Comparison of ENCODE assay signal across 39 cellular contexts in the genomic region with DNA sequence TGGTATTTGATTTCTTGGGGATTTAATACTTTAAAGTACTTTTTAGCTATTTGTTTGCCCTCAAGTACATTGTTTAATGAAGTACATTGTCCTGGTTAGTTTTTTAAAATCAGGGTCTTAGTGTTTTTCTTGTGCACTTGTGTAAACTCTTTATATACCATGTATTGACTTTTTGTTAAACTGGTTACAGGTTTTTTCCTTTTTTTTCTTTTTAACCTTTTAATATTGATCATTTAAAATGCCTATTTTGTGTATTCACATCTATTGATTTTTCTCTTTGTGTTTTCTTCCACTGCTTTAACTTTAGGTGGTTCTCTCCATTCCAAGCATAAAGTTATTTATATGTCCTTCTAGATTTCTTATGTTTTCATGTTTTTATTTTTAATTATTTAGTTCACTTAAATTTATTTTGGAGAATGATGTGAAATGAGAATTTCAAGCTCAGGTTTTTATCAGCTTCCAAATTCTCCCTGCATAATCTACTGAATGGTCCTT.
"Had no signal": no experiment of that assay in that cellular context is flagged by ENCODE, and none has a peak within 500 bp of the region (broad histone marks: within the 10 kb centered on the region; RNA-seq: fewer than 3 reads in every experiment).

No MANE protein-coding gene starts in this region.

- FAIRE-seq: astrocyte, bronchial epithelial cell had no signal

- H3K27me3 ChIP-seq: ascending aorta, body of pancreas, brain microvascular endothelial cell, breast epithelium, cardiac muscle cell had no signal

- H3K27ac ChIP-seq: adrenal gland, ascending aorta, body of pancreas, brain microvascular endothelial cell, breast epithelium, cardiac muscle cell had no signal

- DNase-seq: activated effector memory CD4-positive, alpha-beta T cell treated with anti-CD3 and anti-CD28 coated beads, Interleukin-2, amount 50 U/mL, for 16 hours; activated effector memory CD4-positive, alpha-beta T cell treated with Interleukin-2 at 50 U/mL for 16 hours; activated gamma-delta T cell; activated gamma-delta T cell treated with Interleukin-2 at 50 U/mL for 16 hours; activated naive CD4-positive, alpha-beta T cell; activated naive CD4-positive, alpha-beta T cell treated with anti-CD3 and anti-CD28 coated beads for 36 hours; activated naive CD4-positive, alpha-beta T cell treated with anti-CD3 and anti-CD28 coated beads, Interleukin-2, amount 10 ng/mL, durations not matched to agents 7 days and 5 days; activated naive CD4-positive, alpha-beta T cell treated with anti-CD3 and anti-CD28 coated beads, Interleukin-2, amount 50 U/mL, for 16 hours; activated naive CD4-positive, alpha-beta T cell treated with Interleukin-2 at 50 U/mL for 16 hours; activated naive CD8-positive, alpha-beta T cell treated with anti-CD3 and anti-CD28 coated beads for 36 hours; activated naive CD8-positive, alpha-beta T cell treated with anti-CD3 and anti-CD28 coated beads, Interleukin-2, amount 10 ng/mL, durations not matched to agents 7 days and 5 days; activated naive CD8-positive, alpha-beta T cell treated with anti-CD3 and anti-CD28 coated beads, Interleukin-2, amount 50 U/mL, for 24 hours; activated T-cell treated with anti-CD3 and anti-CD28 coated beads, Interleukin-2, amount 50 U/mL, for 24 hours; activated T-cell treated with anti-CD3 and anti-CD28 coated beads, Interleukin-2, amount 50 U/mL, for 4 hours; activated T-cell treated with anti-CD3 and anti-CD28 coated beads, Interleukin-2, amount 50 U/mL, for 48 hours; activated T-cell treated with anti-CD3 and anti-CD28 coated beads, Interleukin-2, amount 50 U/mL, for 72 hours; adrenal gland; amniotic stem cell; amygdala; anterior cingulate cortex; aorta; body of pancreas; brain microvascular endothelial cell; caudate nucleus; central memory CD4-positive, alpha-beta T cell; cerebellar nuclear complex had no signal

- ATAC-seq: activated naive CD4-positive, alpha-beta T cell treated with anti-CD3 and anti-CD28 coated beads, Interleukin-2, amount 50 U/mL, for 72 hours; activated naive CD8-positive, alpha-beta T cell treated with anti-CD3 and anti-CD28 coated beads, Interleukin-2, amount 50 U/mL, for 24 hours; activated T-cell treated with anti-CD3 and anti-CD28 coated beads, Interleukin-2, amount 50 U/mL, for 4 hours; activated T-cell treated with anti-CD3 and anti-CD28 coated beads, Interleukin-2, amount 50 U/mL, for 72 hours; activated T-helper 17 cell treated with anti-CD3 and anti-CD28 coated beads, Interleukin-2, amount 50 U/mL, for 72 hours; body of pancreas had no signal

- H3K9me3 ChIP-seq: adrenal gland, ascending aorta, body of pancreas, breast epithelium had no signal

- H3K27me3 Mint-ChIP-seq: activated naive CD4-positive, alpha-beta T cell treated with anti-CD3 and anti-CD28 coated beads, Interleukin-2, amount 10 ng/mL, durations not matched to agents 7 days and 5 days; central memory CD8-positive, alpha-beta T cell had no signal

- H3K36me3 Mint-ChIP-seq: activated naive CD4-positive, alpha-beta T cell treated with anti-CD3 and anti-CD28 coated beads, Interleukin-2, amount 10 ng/mL, durations not matched to agents 7 days and 5 days; activated naive CD4-positive, alpha-beta T cell treated with anti-CD3 and anti-CD28 coated beads, Interleukin-2, amount 50 U/mL, for 24 hours; activated naive CD8-positive, alpha-beta T cell; activated naive CD8-positive, alpha-beta T cell treated with anti-CD3 and anti-CD28 coated beads for 36 hours; activated naive CD8-positive, alpha-beta T cell treated with anti-CD3 and anti-CD28 coated beads, Interleukin-2, amount 10 ng/mL, durations not matched to agents 7 days and 5 days; brain had no signal

- H3K9me3 Mint-ChIP-seq: activated naive CD4-positive, alpha-beta T cell treated with anti-CD3 and anti-CD28 coated beads for 36 hours; activated naive CD4-positive, alpha-beta T cell treated with anti-CD3 and anti-CD28 coated beads, Interleukin-2, amount 10 ng/mL, durations not matched to agents 7 days and 5 days; activated naive CD4-positive, alpha-beta T cell treated with anti-CD3 and anti-CD28 coated beads, Interleukin-2, amount 50 U/mL, for 24 hours; activated naive CD8-positive, alpha-beta T cell treated with anti-CD3 and anti-CD28 coated beads for 36 hours; activated naive CD8-positive, alpha-beta T cell treated with anti-CD3 and anti-CD28 coated beads, Interleukin-2, amount 10 ng/mL, durations not matched to agents 7 days and 5 days; activated T-cell treated with anti-CD3 and anti-CD28 coated beads, Interleukin-2, amount 50 U/mL, for 24 hours; activated T-helper 1 cell treated with anti-CD3 and anti-CD28 coated beads, Interleukin-12 subunit alpha, Interleukin-12 subunit beta, Interleukin-2, Interleukin-4 antibody, amounts not matched to agents 30 ng/mL and 10 ng/mL and 1 ng/mL, durations not matched to agents 14 hours and 24 hours and 36 hours; activated T-helper 2 cell treated with anti-CD3 and anti-CD28 coated beads, Interferon-gamma antibody, Interleukin-2, Interleukin-4, amounts not matched to agents 10 μg/mL and 5 μg/mL and 100 μg/mL, durations not matched to agents 14 hours and 24 hours and 36 hours had no signal

- H3K27ac Mint-ChIP-seq: activated naive CD4-positive, alpha-beta T cell treated with anti-CD3 and anti-CD28 coated beads for 36 hours; activated naive CD4-positive, alpha-beta T cell treated with anti-CD3 and anti-CD28 coated beads, Interleukin-2, amount 10 ng/mL, durations not matched to agents 7 days and 5 days; activated naive CD4-positive, alpha-beta T cell treated with anti-CD3 and anti-CD28 coated beads, Interleukin-2, amount 50 U/mL, for 24 hours; activated naive CD4-positive, alpha-beta T cell treated with anti-CD3 and anti-CD28 coated beads, Interleukin-2, amount 50 U/mL, for 72 hours; activated naive CD8-positive, alpha-beta T cell; activated naive CD8-positive, alpha-beta T cell treated with anti-CD3 and anti-CD28 coated beads for 36 hours; activated naive CD8-positive, alpha-beta T cell treated with anti-CD3 and anti-CD28 coated beads, Interleukin-2, amount 10 ng/mL, durations not matched to agents 7 days and 5 days; activated naive CD8-positive, alpha-beta T cell treated with anti-CD3 and anti-CD28 coated beads, Interleukin-2, amount 50 U/mL, for 24 hours; activated T-cell treated with anti-CD3 and anti-CD28 coated beads, Interleukin-2, amount 50 U/mL, for 24 hours; activated T-cell treated with anti-CD3 and anti-CD28 coated beads, Interleukin-2, amount 50 U/mL, for 72 hours; activated T-helper 1 cell treated with anti-CD3 and anti-CD28 coated beads, Interleukin-12 subunit alpha, Interleukin-12 subunit beta, Interleukin-2, Interleukin-4 antibody, amounts not matched to agents 30 ng/mL and 10 ng/mL and 1 ng/mL, durations not matched to agents 14 hours and 24 hours and 36 hours; activated T-helper 17 cell treated with anti-CD3 and anti-CD28 coated beads, Interleukin-2, amount 50 U/mL, for 72 hours; activated T-helper 2 cell treated with anti-CD3 and anti-CD28 coated beads, Interferon-gamma antibody, Interleukin-2, Interleukin-4, amounts not matched to agents 10 μg/mL and 5 μg/mL and 100 μg/mL, durations not matched to agents 14 hours and 24 hours and 36 hours; brain had no signal

- H3K4me1 ChIP-seq: adrenal gland, ascending aorta, body of pancreas, breast epithelium had no signal

- H3K4me1 Mint-ChIP-seq: activated naive CD4-positive, alpha-beta T cell treated with anti-CD3 and anti-CD28 coated beads, Interleukin-2, amount 10 ng/mL, durations not matched to agents 7 days and 5 days; activated naive CD4-positive, alpha-beta T cell treated with anti-CD3 and anti-CD28 coated beads, Interleukin-2, amount 50 U/mL, for 24 hours; activated naive CD8-positive, alpha-beta T cell treated with anti-CD3 and anti-CD28 coated beads for 36 hours; activated naive CD8-positive, alpha-beta T cell treated with anti-CD3 and anti-CD28 coated beads, Interleukin-2, amount 10 ng/mL, durations not matched to agents 7 days and 5 days; activated naive CD8-positive, alpha-beta T cell treated with anti-CD3 and anti-CD28 coated beads, Interleukin-2, amount 50 U/mL, for 24 hours; activated T-helper 17 cell treated with anti-CD3 and anti-CD28 coated beads, Interleukin-2, amount 50 U/mL, for 72 hours; central memory CD8-positive, alpha-beta T cell had no signal

- H3K4me3 ChIP-seq: adrenal gland, ascending aorta, body of pancreas, breast epithelium, cardiac muscle cell had no signal

- H3K36me3 ChIP-seq: adrenal gland, ascending aorta, brain microvascular endothelial cell, breast epithelium, cardiac muscle cell had no signal

- H3K4me3 Mint-ChIP-seq: activated naive CD4-positive, alpha-beta T cell treated with anti-CD3 and anti-CD28 coated beads for 36 hours; activated naive CD4-positive, alpha-beta T cell treated with anti-CD3 and anti-CD28 coated beads, Interleukin-2, amount 10 ng/mL, durations not matched to agents 7 days and 5 days; activated naive CD4-positive, alpha-beta T cell treated with anti-CD3 and anti-CD28 coated beads, Interleukin-2, amount 50 U/mL, for 24 hours; activated naive CD8-positive, alpha-beta T cell; activated naive CD8-positive, alpha-beta T cell treated with anti-CD3 and anti-CD28 coated beads for 36 hours; activated naive CD8-positive, alpha-beta T cell treated with anti-CD3 and anti-CD28 coated beads, Interleukin-2, amount 10 ng/mL, durations not matched to agents 7 days and 5 days; activated naive CD8-positive, alpha-beta T cell treated with anti-CD3 and anti-CD28 coated beads, Interleukin-2, amount 50 U/mL, for 24 hours; activated T-cell treated with anti-CD3 and anti-CD28 coated beads, Interleukin-2, amount 50 U/mL, for 24 hours; activated T-cell treated with anti-CD3 and anti-CD28 coated beads, Interleukin-2, amount 50 U/mL, for 4 hours; activated T-cell treated with anti-CD3 and anti-CD28 coated beads, Interleukin-2, amount 50 U/mL, for 72 hours; activated T-helper 1 cell treated with anti-CD3 and anti-CD28 coated beads, Interleukin-12 subunit alpha, Interleukin-12 subunit beta, Interleukin-2, Interleukin-4 antibody, amounts not matched to agents 30 ng/mL and 10 ng/mL and 1 ng/mL, durations not matched to agents 14 hours and 24 hours and 36 hours; activated T-helper 17 cell treated with anti-CD3 and anti-CD28 coated beads, Interleukin-2, amount 50 U/mL, for 72 hours; brain; central memory CD8-positive, alpha-beta T cell had no signal
